Comparison of ENCODE assay signal across 1 cellular context in genomic region chr6:136524936-136525413, GRCh38.
TF ChIP-seq lines count a peak whose summit lies in the region.

No MANE protein-coding gene starts in this region.

TF ChIP-seq in GM12878, 131 proteins besides CTCF, POLR2A, EP300 and RAD21 (continued from another document):
- TF ChIP-seq, protein P1, sequence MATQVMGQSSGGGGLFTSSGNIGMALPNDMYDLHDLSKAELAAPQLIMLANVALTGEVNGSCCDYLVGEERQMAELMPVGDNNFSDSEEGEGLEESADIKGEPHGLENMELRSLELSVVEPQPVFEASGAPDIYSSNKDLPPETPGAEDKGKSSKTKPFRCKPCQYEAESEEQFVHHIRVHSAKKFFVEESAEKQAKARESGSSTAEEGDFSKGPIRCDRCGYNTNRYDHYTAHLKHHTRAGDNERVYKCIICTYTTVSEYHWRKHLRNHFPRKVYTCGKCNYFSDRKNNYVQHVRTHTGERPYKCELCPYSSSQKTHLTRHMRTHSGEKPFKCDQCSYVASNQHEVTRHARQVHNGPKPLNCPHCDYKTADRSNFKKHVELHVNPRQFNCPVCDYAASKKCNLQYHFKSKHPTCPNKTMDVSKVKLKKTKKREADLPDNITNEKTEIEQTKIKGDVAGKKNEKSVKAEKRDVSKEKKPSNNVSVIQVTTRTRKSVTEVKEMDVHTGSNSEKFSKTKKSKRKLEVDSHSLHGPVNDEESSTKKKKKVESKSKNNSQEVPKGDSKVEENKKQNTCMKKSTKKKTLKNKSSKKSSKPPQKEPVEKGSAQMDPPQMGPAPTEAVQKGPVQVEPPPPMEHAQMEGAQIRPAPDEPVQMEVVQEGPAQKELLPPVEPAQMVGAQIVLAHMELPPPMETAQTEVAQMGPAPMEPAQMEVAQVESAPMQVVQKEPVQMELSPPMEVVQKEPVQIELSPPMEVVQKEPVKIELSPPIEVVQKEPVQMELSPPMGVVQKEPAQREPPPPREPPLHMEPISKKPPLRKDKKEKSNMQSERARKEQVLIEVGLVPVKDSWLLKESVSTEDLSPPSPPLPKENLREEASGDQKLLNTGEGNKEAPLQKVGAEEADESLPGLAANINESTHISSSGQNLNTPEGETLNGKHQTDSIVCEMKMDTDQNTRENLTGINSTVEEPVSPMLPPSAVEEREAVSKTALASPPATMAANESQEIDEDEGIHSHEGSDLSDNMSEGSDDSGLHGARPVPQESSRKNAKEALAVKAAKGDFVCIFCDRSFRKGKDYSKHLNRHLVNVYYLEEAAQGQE (IDR thresholded peaks at IDR 0.05; ENCODE audit: low read depth, low read length) = no peak
- TF ChIP-seq TCF3 (IDR thresholded peaks at IDR 0.05; ENCODE audit: borderline replicate concordance, insufficient read depth, low read depth, low read length) = no peak
- TF ChIP-seq SPI1 (IDR thresholded peaks at IDR 0.05; ENCODE audit: borderline replicate concordance, insufficient read depth, low read depth, low read length) = 0 out of 2 replicates have a peak, but pooled peaks have one; percentile 13
- TF ChIP-seq JUND (IDR thresholded peaks at IDR 0.05; ENCODE audit: low read depth, low read length) = no peak
